Comparison of ENCODE assay signal across 1 cellular context in the genomic region with DNA sequence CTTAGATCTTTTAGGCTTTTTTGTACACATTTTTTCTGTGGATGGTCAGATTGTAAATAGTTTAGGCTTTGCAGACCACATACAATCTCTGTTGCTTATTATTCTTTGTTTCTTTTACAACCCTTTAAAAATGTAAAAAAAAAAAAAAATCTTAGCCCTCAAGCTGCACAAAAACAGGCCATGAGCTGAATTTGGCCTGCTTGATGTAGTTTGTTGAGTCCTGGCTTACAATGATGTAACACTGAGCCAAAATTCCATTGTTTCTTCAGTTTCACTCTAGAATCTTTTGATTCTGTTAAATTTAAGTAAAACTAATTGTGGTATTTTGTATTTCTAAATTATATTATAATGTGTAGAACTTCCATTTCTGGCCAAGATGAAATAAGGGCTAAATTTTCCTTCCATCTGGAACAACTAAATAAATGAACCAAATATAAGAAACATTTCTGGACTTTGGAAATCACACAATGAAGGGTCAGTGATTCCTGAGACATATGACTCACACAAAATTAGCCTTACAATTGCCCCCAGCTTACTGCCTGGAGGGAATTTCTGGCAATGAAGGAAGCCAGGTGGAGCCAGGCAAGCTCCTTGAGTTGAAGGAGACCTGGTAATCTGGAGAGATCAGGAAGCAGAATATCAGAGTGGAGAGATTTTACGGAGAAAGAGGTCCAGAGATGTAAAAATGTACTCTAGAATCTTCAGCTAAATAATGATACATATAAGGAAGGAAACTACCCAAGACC.
TF ChIP-seq lines count a peak whose summit lies in the region.

No MANE protein-coding gene starts in this region.

TF ChIP-seq in H1, 55 proteins besides CTCF, POLR2A, EP300 and RAD21 (continued from another document):
- TF ChIP-seq CEBPB (IDR thresholded peaks at IDR 0.05; ENCODE audit: low read depth, low read length): no peak
